Comparison of ENCODE assay signal across 1 cellular context in the genomic region with DNA sequence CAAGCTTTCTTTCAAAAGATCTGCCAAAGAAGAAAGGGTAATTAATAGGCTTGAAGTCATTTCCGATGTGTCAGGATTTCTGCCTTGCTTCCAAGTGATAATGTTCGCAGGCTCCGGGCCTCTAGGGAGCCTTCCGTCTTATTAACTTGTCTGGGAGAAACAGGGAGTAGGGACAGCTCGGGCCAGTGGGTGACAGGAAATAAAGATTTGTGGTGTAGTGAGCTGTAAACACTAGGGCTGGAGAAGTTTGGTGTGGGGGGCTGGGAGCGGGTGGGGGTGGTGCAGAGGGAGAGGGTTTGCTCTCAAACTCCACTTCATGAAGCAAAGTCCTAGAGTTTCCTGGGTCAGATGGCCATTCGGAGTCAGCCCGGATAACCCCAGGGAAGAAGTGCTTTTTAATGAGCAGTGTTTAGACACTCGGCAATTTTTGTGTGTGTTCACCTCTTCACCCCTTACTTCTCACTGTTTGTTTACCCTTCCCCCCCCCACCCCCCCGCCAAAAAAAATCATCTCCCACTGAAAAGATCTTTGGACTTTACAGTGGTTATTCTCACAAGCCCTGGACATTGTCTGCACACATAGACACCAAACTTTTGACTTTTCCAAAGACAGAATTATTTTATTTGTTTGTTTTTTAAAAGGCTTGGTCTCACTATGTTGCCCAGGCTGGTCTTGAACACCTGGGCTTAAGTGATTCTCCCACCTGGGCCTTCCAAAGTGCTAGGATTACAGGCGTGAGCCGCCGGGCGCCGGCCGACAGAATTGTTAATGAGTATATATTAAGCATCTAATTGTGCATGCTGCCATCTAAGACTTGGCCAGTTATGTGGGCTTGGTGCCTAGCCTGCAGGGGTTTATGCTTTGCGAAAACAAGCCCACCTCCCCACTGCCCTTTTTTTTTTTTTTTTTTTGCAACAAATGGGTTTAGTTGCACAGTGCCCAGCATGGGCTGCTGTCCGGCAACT.
TF ChIP-seq lines count a peak whose summit lies in the region.

No MANE protein-coding gene starts in this region.

TF ChIP-seq in IMR-90, 13 proteins besides CTCF, POLR2A, EP300 and RAD21 (continued from another document):
- TF ChIP-seq, protein P1, sequence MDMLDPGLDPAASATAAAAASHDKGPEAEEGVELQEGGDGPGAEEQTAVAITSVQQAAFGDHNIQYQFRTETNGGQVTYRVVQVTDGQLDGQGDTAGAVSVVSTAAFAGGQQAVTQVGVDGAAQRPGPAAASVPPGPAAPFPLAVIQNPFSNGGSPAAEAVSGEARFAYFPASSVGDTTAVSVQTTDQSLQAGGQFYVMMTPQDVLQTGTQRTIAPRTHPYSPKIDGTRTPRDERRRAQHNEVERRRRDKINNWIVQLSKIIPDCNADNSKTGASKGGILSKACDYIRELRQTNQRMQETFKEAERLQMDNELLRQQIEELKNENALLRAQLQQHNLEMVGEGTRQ (IDR thresholded peaks at IDR 0.05; ENCODE audit: low read depth, low read length), result no peak
- TF ChIP-seq NFE2L2 (IDR thresholded peaks at IDR 0.05; ENCODE audit: low read depth, low read length) (no peak), RCOR1 (IDR thresholded peaks at IDR 0.05; ENCODE audit: insufficient replicate concordance, low read length) (no peak), MAFK (IDR thresholded peaks at IDR 0.05; ENCODE audit: low read depth, low read length) (no peak), BHLHE40 (IDR thresholded peaks at IDR 0.05; ENCODE audit: low read depth, low read length) (no peak), MXI1 (IDR thresholded peaks at IDR 0.05; ENCODE audit: borderline replicate concordance, low read depth, low read length) (no peak), CEBPB (IDR thresholded peaks at IDR 0.05; ENCODE audit: low read depth, low read length) (no peak), SMC3 (IDR thresholded peaks at IDR 0.05; ENCODE audit: low read depth, low read length) (no peak), FOS (IDR thresholded peaks at IDR 0.05; ENCODE audit: low read depth, low read length) (no peak), RFX5 (IDR thresholded peaks at IDR 0.05; ENCODE audit: low read depth, low read length) (no peak)
- TF ChIP-seq, protein P2, sequence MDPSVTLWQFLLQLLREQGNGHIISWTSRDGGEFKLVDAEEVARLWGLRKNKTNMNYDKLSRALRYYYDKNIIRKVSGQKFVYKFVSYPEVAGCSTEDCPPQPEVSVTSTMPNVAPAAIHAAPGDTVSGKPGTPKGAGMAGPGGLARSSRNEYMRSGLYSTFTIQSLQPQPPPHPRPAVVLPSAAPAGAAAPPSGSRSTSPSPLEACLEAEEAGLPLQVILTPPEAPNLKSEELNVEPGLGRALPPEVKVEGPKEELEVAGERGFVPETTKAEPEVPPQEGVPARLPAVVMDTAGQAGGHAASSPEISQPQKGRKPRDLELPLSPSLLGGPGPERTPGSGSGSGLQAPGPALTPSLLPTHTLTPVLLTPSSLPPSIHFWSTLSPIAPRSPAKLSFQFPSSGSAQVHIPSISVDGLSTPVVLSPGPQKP (IDR thresholded peaks at IDR 0.05; ENCODE audit: borderline replicate concordance, low read depth, low read length), result no peak
